In genomic region chr2:119224391-119224972, GRCh38 we compare ENCODE assay signal across 8 cellular contexts. TPM values are rescaled to one million over a fixed set of nuclear protein-coding genes. Genes with fewer than 3 reads are reported as not detected.
DNase-seq lines count a peak whose midpoint lies in the region; ATAC-seq, FAIRE-seq and TF ChIP-seq lines count a peak whose summit lies in the region.

No MANE protein-coding gene starts in this region.

- no peak for TF ChIP-seq EP300 in gastroesophageal sphincter (IDR thresholded peaks at IDR 0.05)

- intact Hi-C loops in psoas muscle (cut with DNase I): loop anchor here (5.0 to 10.0 kb wide), 3 partner anchors 43 to 260 kb away; no protein-coding TSS in a partner anchor

- no peak for FAIRE-seq in frontal cortex (lab: Jason Lieb, UNC)

- no peak for TF ChIP-seq POLR2A in gastroesophageal sphincter (IDR thresholded peaks at IDR 0.05)

- no peak for TF ChIP-seq CTCF in gastroesophageal sphincter (IDR thresholded peaks at IDR 0.05)
- no peak for TF ChIP-seq CTCF in psoas muscle (IDR thresholded peaks at IDR 0.05)
- no peak for TF ChIP-seq CTCF in omental fat pad (IDR thresholded peaks at IDR 0.05)

- H3K27me3 ChIP-seq in SJSA1 (replicated peaks): no peaks in the 10 kb centered on the region
- H3K27me3 ChIP-seq in gastroesophageal sphincter: peaks cover 15% of the 10 kb centered on the region
- no peaks in the 10 kb centered on the region for H3K27me3 ChIP-seq in psoas muscle (ENCODE audit: insufficient read depth in 3 of 3, low read length in 2 of 3)

- DNase-seq in SJSA1 (ENCODE audit: low read depth in 1 of 2, low spot score in 2 of 2): no peak
- no peak for DNase-seq in psoas muscle
- no peak for DNase-seq in central memory CD4-positive, alpha-beta T cell
- no peak for DNase-seq in omental fat pad (ENCODE audit: low spot score)
- no peak for DNase-seq in DMS 273 (lab: John Stamatoyannopoulos, UW; ENCODE audit: unreplicated experiment)
- DNase-seq in frontal cortex (ENCODE audit: low spot score in 2 of 2): no peak

- H3K27ac ChIP-seq in SJSA1 (no peak overlapping the region), gastroesophageal sphincter (peak overlapping the region in 1 of 4 donors; percentile 71), psoas muscle (peak overlapping the region; percentile 99)

- H3K9me3 ChIP-seq in SJSA1 (replicated peaks): no peaks in the 10 kb centered on the region
- no peaks in the 10 kb centered on the region for H3K9me3 ChIP-seq in gastroesophageal sphincter
- H3K9me3 ChIP-seq in psoas muscle: no peaks in the 10 kb centered on the region

- ATAC-seq in gastroesophageal sphincter: no peak
- peak in 1 of 4 donors; percentile 59 for ATAC-seq in psoas muscle
- no peak for ATAC-seq in omental fat pad (ENCODE audit: low FRiP score)

- H3K36me3 ChIP-seq in SJSA1 (peaks cover 4% of the 10 kb centered on the region; the same call in 1 of the 2 replicates), gastroesophageal sphincter (no peaks in the 10 kb centered on the region), psoas muscle (ENCODE audit: insufficient read depth in 1 of 2, low read depth in 1 of 2) (peaks cover 0 to 5% of the 10 kb centered on the region in 2 donors)

- peaks cover 33% of the 10 kb centered on the region for H3K4me1 ChIP-seq in SJSA1 (replicated peaks)
- peaks cover 3 to 20% (median 13%) of the 10 kb centered on the region in 3 donors for H3K4me1 ChIP-seq in gastroesophageal sphincter
- H3K4me1 ChIP-seq in psoas muscle: peaks cover 27% of the 10 kb centered on the region

- 18 to 40% methylated on average over 1 to 4 of the region's 11 CpGs for WGBS in gastroesophageal sphincter (ENCODE audit: low coverage in 1 of 2), 2 donors
- 10 to 20% (median 12%) methylated on average over 10 to 11 of the region's 11 CpGs for WGBS in psoas muscle, 3 donors

- peak overlapping the region; percentile 55; the same call in 1 of the 2 replicates for H3K4me3 ChIP-seq in GM08714 (ENCODE audit: low read length)
- H3K4me3 ChIP-seq in SJSA1: peak overlapping the region; percentile 74
- peak overlapping the region; percentile 62 to 73 for H3K4me3 ChIP-seq in gastroesophageal sphincter
- H3K4me3 ChIP-seq in psoas muscle: peak overlapping the region; percentile 97

RNA-seq across cellular contexts. Expression of gene STEAP3, which starts 0.8 kb away (rescaled TPM):
- total RNA-seq in SJSA1 (2014; rRNA removed; shearing (Covaris generic)): 19.3 and 33.2 TPM in 2 replicates
- 10 to 100 TPM in 1 of 4 donors, 1 to 10 TPM in 3; 2.0 to 10.6 (median 4.6) TPM for total RNA-seq in gastroesophageal sphincter
- total RNA-seq in psoas muscle: 10 to 100 TPM; 12.3 to 47.4 (median 22.8) TPM
- 10 to 100 TPM in 1 of 3 donors, 1 to 10 TPM in 2; 8.6 to 15.7 (median 8.9) TPM for polyA plus RNA-seq in psoas muscle
- 10 to 100 TPM in 3 of 4 donors, 1 to 10 TPM in 1; 9.4 to 22.4 (median 16.3) TPM for total RNA-seq in omental fat pad
- under 0.01 TPM for total RNA-seq in frontal cortex
